Comparison of ENCODE assay signal across 13 cellular contexts in the genomic region with DNA sequence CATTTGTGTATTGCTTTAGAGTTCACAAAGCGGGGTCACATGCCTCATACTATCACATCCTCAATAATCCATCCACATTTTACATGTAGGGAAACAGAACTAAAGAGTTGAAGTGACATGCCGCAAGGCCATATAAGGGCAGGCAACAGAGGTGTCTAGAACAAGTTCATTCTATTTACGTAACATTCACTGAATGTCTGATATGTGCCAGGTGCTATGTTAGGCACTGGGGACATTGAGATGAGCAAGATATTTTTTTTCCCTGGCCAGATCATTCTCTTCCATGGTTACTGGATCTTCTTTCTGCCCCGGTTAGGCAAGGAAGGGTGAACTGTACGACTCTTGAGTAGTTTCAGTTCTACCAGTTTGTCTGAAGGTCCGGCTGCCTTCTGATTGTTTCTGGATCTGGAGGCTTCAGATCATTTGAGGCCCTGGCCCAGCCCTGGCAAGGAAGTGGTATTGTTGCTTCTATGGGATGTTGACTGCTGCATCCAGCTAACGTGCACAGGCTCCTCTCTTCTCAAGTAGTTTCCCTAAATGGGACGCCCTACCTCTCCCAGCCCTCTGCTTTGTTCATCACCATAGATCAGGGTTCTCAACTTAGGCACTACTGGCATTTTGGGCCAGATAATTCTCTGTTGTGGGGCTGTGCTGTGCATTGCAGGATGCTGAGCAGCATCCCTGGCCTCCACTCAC.
"Had no signal": no experiment of that assay in that cellular context is flagged by ENCODE, and none has a peak within 500 bp of the region (broad histone marks: within the 10 kb centered on the region; RNA-seq: fewer than 3 reads in every experiment).

No MANE protein-coding gene starts in this region.

- H2AFZ ChIP-seq: neural progenitor cell had no signal

- H3K4me3 ChIP-seq: colonic mucosa, lower lobe of right lung, neural progenitor cell, smooth muscle cell, upper lobe of left lung had no signal

- H3K27ac ChIP-seq: colonic mucosa, lower lobe of right lung, neural progenitor cell, upper lobe of left lung had no signal

- H3K4me2 ChIP-seq: neural progenitor cell, smooth muscle cell had no signal

- DNase-seq: activated CD4-positive, alpha-beta T cell treated with anti-CD3 and anti-CD28 coated beads for 1 hour; activated CD4-positive, alpha-beta T cell treated with anti-CD3 and anti-CD28 coated beads, Interleukin-2, amount 50 U/mL, for 48 hours; activated gamma-delta T cell; activated T-cell treated with anti-CD3 and anti-CD28 coated beads, Interleukin-2, amount 50 U/mL, for 4 hours; central memory CD4-positive, alpha-beta T cell; colonic mucosa; immature natural killer cell; lower lobe of right lung; upper lobe of left lung had no signal

- H3K27me3 ChIP-seq: colonic mucosa, neural progenitor cell, upper lobe of left lung had no signal

- H3K9me3 ChIP-seq: colonic mucosa, lower lobe of right lung, upper lobe of left lung had no signal

- H3K36me3 ChIP-seq: colonic mucosa had no signal

- ATAC-seq: activated naive CD4-positive, alpha-beta T cell treated with anti-CD3 and anti-CD28 coated beads, Interleukin-2, amount 50 U/mL, for 72 hours; activated T-cell treated with anti-CD3 and anti-CD28 coated beads, Interleukin-2, amount 50 U/mL, for 4 hours; esophagus mucosa; lower lobe of right lung had no signal

- H3K4me1 ChIP-seq: colonic mucosa, lower lobe of right lung, neural progenitor cell, upper lobe of left lung had no signal

- H3K9ac ChIP-seq: neural progenitor cell had no signal
